8 cellular contexts compared by ENCODE assay signal in genomic region chr21:38989745-38990423, GRCh38.
DNase-seq lines count a peak whose midpoint lies in the region; TF ChIP-seq lines count a peak whose summit lies in the region.

No MANE protein-coding gene starts in this region.

- peaks cover 65% of the 10 kb centered on the region for H3K4me1 Mint-ChIP-seq in dendritic cell treated with granulocyte-macrophage colony-stimulating factor and Interleukin-4, amounts not matched to agents 40 ng/mL and 50 ng/mL, for 4 days (ENCODE audit: low read depth)

- H3K4me3 ChIP-seq in BJ (ENCODE audit: low read depth, low read length) (no peak overlapping the region), muscle layer of colon (ENCODE audit: low read depth in 1 of 2, low read length in 2 of 2) (peak overlapping the region in 1 of 2 donors; percentile 3), coronary artery (no peak overlapping the region)

- TF ChIP-seq CTCF in BJ (IDR thresholded peaks at IDR 0.05; ENCODE audit: insufficient read depth, low read depth, low read length) = no peak
- TF ChIP-seq CTCF in coronary artery (IDR thresholded peaks at IDR 0.05) = no peak
- no peak for TF ChIP-seq CTCF in GM13977 (IDR thresholded peaks at IDR 0.05; ENCODE audit: extremely low read depth, insufficient read depth, missing control alignments)

- no peaks in the 10 kb centered on the region for H3K36me3 Mint-ChIP-seq in dendritic cell treated with granulocyte-macrophage colony-stimulating factor and Interleukin-4, amounts not matched to agents 40 ng/mL and 50 ng/mL, for 4 days (ENCODE audit: low read depth)

- no peaks in the 10 kb centered on the region for H3K9me3 ChIP-seq in muscle layer of colon (ENCODE audit: low read length)

- in situ Hi-C loops in GM13977 (cut with MboI; ENCODE audit: low pct_unique_long_range_greater_than_20kb, low sequenced_read_pairs, unreplicated experiment) = no loop called here

- no peak overlapping the region for H3K9ac ChIP-seq in muscle layer of colon (ENCODE audit: low read length)

- peaks cover 77% of the 10 kb centered on the region for H3K4me1 ChIP-seq in muscle layer of colon (ENCODE audit: insufficient read depth, low read length)

- POLR2A ChIA-PET in BJ (lab: Charles Lee) = interaction anchor here (0.5 to 0.9 kb wide), 3 partner anchors 14 to 390 kb away, joined by 3 to 4 read pairs (median 3); a partner anchor contains a TSS

- H3K36me3 ChIP-seq in BJ (ENCODE audit: control insufficient read depth, insufficient read depth, low read length) (no peaks in the 10 kb centered on the region), muscle layer of colon (ENCODE audit: insufficient read depth, low read length) (no peaks in the 10 kb centered on the region)

- H3K27ac ChIP-seq in muscle layer of colon (ENCODE audit: low read depth, low read length) (peak overlapping the region; percentile 60), coronary artery (no peak overlapping the region)

- peaks cover 67% of the 10 kb centered on the region for H3K27me3 Mint-ChIP-seq in dendritic cell treated with granulocyte-macrophage colony-stimulating factor and Interleukin-4, amounts not matched to agents 40 ng/mL and 50 ng/mL, for 4 days

- no peak overlapping the region for H3K4me3 Mint-ChIP-seq in dendritic cell treated with granulocyte-macrophage colony-stimulating factor and Interleukin-4, amounts not matched to agents 40 ng/mL and 50 ng/mL, for 4 days

- intact Hi-C loops in dendritic cell treated with granulocyte-macrophage colony-stimulating factor and Interleukin-4, amounts not matched to agents 40 ng/mL and 50 ng/mL, for 4 days (cut with micrococcal nuclease) = no loop called here

- H3K27ac Mint-ChIP-seq in dendritic cell treated with granulocyte-macrophage colony-stimulating factor and Interleukin-4, amounts not matched to agents 40 ng/mL and 50 ng/mL, for 4 days = peak overlapping the region; percentile 40

- no peaks in the 10 kb centered on the region for H3K9me3 Mint-ChIP-seq in dendritic cell treated with granulocyte-macrophage colony-stimulating factor and Interleukin-4, amounts not matched to agents 40 ng/mL and 50 ng/mL, for 4 days

- H3K27me3 ChIP-seq in BJ (ENCODE audit: control insufficient read depth, insufficient read depth, low read length) = peaks cover 13% of the 10 kb centered on the region
- H3K27me3 ChIP-seq in muscle layer of colon (ENCODE audit: control insufficient read depth in 1 of 2, insufficient read depth in 2 of 2, low read length in 2 of 2) = no peaks in the 10 kb centered on the region

- CTCF ChIA-PET in BJ (lab: Yijun Ruan, JAX) = interaction anchor here (0.7 to 1.8 kb wide), 3 partner anchors 21 to 137 kb away, joined by 3 read pairs; no protein-coding TSS in a partner anchor

- DNase-seq in BJ (ENCODE audit: low read depth) = peak; percentile 54
- peak; percentile 54 to 87 for DNase-seq in NCI-H2081 (lab: John Stamatoyannopoulos, UW)
- no peak for DNase-seq in activated effector memory CD4-positive, alpha-beta T cell treated with Interleukin-2 at 50 U/mL for 16 hours
- DNase-seq in NCI-H774 (lab: John Stamatoyannopoulos, UW) = no peak
- DNase-seq in coronary artery (ENCODE audit: low spot score) = no peak
- DNase-seq in GM13977 (ENCODE audit: low spot score) = no peak

Comparison
In these comparisons a context has a peak if more than half of its experiments do, and no peak if none do; other contexts are left out.
1. DNase-seq: peak in BJ (single experiment) and NCI-H2081 (2 of 2); none in activated effector memory CD4-positive, alpha-beta T cell treated with Interleukin-2 at 50 U/mL for 16 hours (single experiment), NCI-H774 (single experiment), coronary artery (single experiment) and GM13977 (single experiment).